ENCODE assay signal across 8 cellular contexts in genomic region chr22:42270512-42271190, GRCh38. TPM values are rescaled to one million over a fixed set of nuclear protein-coding genes. Genes with fewer than 3 reads are reported as not detected.
DNase-seq lines count a peak whose midpoint lies in the region; ATAC-seq and TF ChIP-seq lines count a peak whose summit lies in the region.

Gene TCF20 (minus strand): TSS chr22:42270653. CDS start chr22:42215305, 55,348 bp downstream.

- H3K27me3 ChIP-seq in kidney epithelial cell (ENCODE audit: control insufficient read depth, insufficient read depth, low read length), result no peaks in the 10 kb centered on the region

- no peak for TF ChIP-seq CTCF in kidney epithelial cell (IDR thresholded peaks at IDR 0.05; ENCODE audit: insufficient read depth, low read length, poor library complexity, severe bottlenecking)

- DNase-seq in NCI-H524 (lab: John Stamatoyannopoulos, UW), result peak; percentile 41 to 70
- no peak for DNase-seq in NCI-H524 treated with DMSO at 0.1 percent for 48 hours (lab: John Stamatoyannopoulos, UW)
- DNase-seq in NCI-H2196 (lab: John Stamatoyannopoulos, UW; ENCODE audit: unreplicated experiment), result peak; percentile 83
- peak; percentile 77 for DNase-seq in activated CD4-positive, CD25-positive, alpha-beta regulatory T cell treated with anti-CD3 and anti-CD28 coated beads, Interleukin-2, amount 50 U/mL, for 72 hours
- peak; percentile 71 for DNase-seq in cerebellar cortex (ENCODE audit: low spot score)
- no peak for DNase-seq in kidney epithelial cell (ENCODE audit: low read depth)
- DNase-seq in stimulated activated CD4-positive, alpha-beta T cell treated with anti-CD3 and anti-CD28 coated beads, Interleukin-15, amount 100 ng/mL, for 24 hours, result peak; percentile 83

- ATAC-seq in HG02970 (IDR thresholded peaks at IDR 0.05; ENCODE audit: low FRiP score, unreplicated experiment), result peak; percentile 64

- H3K4me3 ChIP-seq in kidney epithelial cell (ENCODE audit: low read depth, low read length), result peak within 1 kb of the TSS; percentile 96

- no peaks in the 10 kb centered on the region for H3K36me3 ChIP-seq in kidney epithelial cell (ENCODE audit: control insufficient read depth, insufficient read depth, low read length)

RNA-seq across cellular contexts. Expression of gene TCF20, which starts in this region (rescaled TPM):
- 48.2 and 52.4 TPM in 2 replicates for total RNA-seq in kidney epithelial cell

Comparison
In these comparisons a context has a peak if more than half of its experiments do, and no peak if none do; other contexts are left out.
1. DNase-seq: peak in NCI-H524 (2 of 2), NCI-H2196 (single experiment), activated CD4-positive, CD25-positive, alpha-beta regulatory T cell treated with anti-CD3 and anti-CD28 coated beads, Interleukin-2, amount 50 U/mL, for 72 hours (single experiment), cerebellar cortex (single experiment) and stimulated activated CD4-positive, alpha-beta T cell treated with anti-CD3 and anti-CD28 coated beads, Interleukin-15, amount 100 ng/mL, for 24 hours (single experiment); none in NCI-H524 treated with DMSO at 0.1 percent for 48 hours (single experiment) and kidney epithelial cell (single experiment).